ENCODE assay signal across 8 cellular contexts in the genomic region with DNA sequence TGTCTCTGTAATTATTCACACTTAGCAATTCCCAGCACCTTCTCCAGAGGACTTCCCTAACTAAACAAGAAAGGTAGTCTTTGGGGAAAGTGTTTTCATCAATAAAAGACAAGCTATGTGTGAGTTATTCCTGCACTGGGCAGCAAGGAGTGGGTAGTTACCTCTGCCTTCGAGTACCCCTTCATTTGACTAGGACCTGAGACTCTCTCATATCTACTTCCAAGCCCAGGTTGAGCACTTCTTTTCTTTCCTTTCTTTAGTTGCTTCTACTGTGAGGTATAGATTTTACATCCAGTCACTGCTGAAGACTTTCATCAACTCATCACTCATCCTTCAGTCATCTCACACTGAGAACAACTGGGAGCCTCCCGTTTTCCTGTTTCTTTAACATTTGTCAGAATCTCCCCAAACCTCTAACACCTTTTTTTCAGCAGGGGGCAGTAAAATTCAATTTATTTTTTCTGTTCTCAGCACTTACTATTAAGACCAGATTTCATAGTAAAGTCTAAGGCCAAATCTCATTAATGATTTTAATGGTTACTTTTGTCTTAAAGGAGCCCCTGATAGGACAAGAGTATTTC.
A peak's percentile ranks its signal among the peaks of the same experiment; 100 is the strongest.
DNase-seq lines count a peak whose midpoint lies in the region; ATAC-seq, FAIRE-seq and TF ChIP-seq lines count a peak whose summit lies in the region.

No MANE protein-coding gene starts in this region.

- peak overlapping the region; percentile 9 for H3K4me3 Mint-ChIP-seq in stimulated activated naive CD8-positive, alpha-beta T cell treated with anti-CD3 and anti-CD28 coated beads, Interleukin-15, Interleukin-2, amounts not matched to agents 100 ng/mL and 50 ng/mL, for 24 hours

- no peak overlapping the region for H3K27ac ChIP-seq in Peyer's patch

- peak overlapping the region; percentile 57 for H3K27ac Mint-ChIP-seq in stimulated activated naive CD8-positive, alpha-beta T cell treated with anti-CD3 and anti-CD28 coated beads, Interleukin-15, Interleukin-2, amounts not matched to agents 100 ng/mL and 50 ng/mL, for 24 hours

- TF ChIP-seq CTCF in Peyer's patch (IDR thresholded peaks at IDR 0.05): peak; percentile 26 to 58 (median 36)
- peak; percentile 23 for TF ChIP-seq CTCF in foreskin fibroblast (IDR thresholded peaks at IDR 0.05; ENCODE audit: low read depth, low read length)

- H3K27me3 ChIP-seq in Peyer's patch: no peaks in the 10 kb centered on the region

- H3K27me3 Mint-ChIP-seq in stimulated activated naive CD8-positive, alpha-beta T cell treated with anti-CD3 and anti-CD28 coated beads, Interleukin-15, Interleukin-2, amounts not matched to agents 100 ng/mL and 50 ng/mL, for 24 hours: no peaks in the 10 kb centered on the region

- no peak for FAIRE-seq in urothelium cell line (lab: Jason Lieb, UNC)

- H3K4me1 ChIP-seq in Peyer's patch: no peaks in the 10 kb centered on the region

- H3K36me3 Mint-ChIP-seq in stimulated activated naive CD8-positive, alpha-beta T cell treated with anti-CD3 and anti-CD28 coated beads, Interleukin-15, Interleukin-2, amounts not matched to agents 100 ng/mL and 50 ng/mL, for 24 hours (ENCODE audit: low read depth): no peaks in the 10 kb centered on the region

- no peaks in the 10 kb centered on the region for H3K9me3 ChIP-seq in Peyer's patch

- no peak for DNase-seq in stimulated activated naive CD8-positive, alpha-beta T cell treated with anti-CD3 and anti-CD28 coated beads, Interleukin-15, Interleukin-2, amounts not matched to agents 100 U/mL and 50 U/mL, for 24 hours
- DNase-seq in Peyer's patch (no peak), foreskin fibroblast (peak; percentile 23 to 54), urothelium cell line (ENCODE audit: low spot score) (peak; percentile 12)
- no peak for DNase-seq in stimulated activated CD4-positive, alpha-beta T cell treated with anti-CD3 and anti-CD28 coated beads, Interleukin-4, amount 100 ng/mL, for 24 hours

- H3K4me1 Mint-ChIP-seq in stimulated activated naive CD8-positive, alpha-beta T cell treated with anti-CD3 and anti-CD28 coated beads, Interleukin-15, Interleukin-2, amounts not matched to agents 100 ng/mL and 50 ng/mL, for 24 hours (ENCODE audit: low read depth): peaks cover 36% of the 10 kb centered on the region

- H3K4me3 ChIP-seq in Peyer's patch (no peak overlapping the region), foreskin fibroblast (ENCODE audit: low read depth in 1 of 2, low read length in 2 of 2) (no peak overlapping the region)

- no peaks in the 10 kb centered on the region for H3K36me3 ChIP-seq in Peyer's patch

- ATAC-seq in stimulated activated naive CD8-positive, alpha-beta T cell treated with anti-CD3 and anti-CD28 coated beads, Interleukin-15, Interleukin-2, amounts not matched to agents 100 U/mL and 50 U/mL, for 24 hours: no peak
- ATAC-seq in GM18505 (IDR thresholded peaks at IDR 0.05; ENCODE audit: unreplicated experiment) (no peak), HG02970 (IDR thresholded peaks at IDR 0.05; ENCODE audit: low FRiP score, unreplicated experiment) (no peak)

- no peaks in the 10 kb centered on the region for H3K9me3 Mint-ChIP-seq in stimulated activated naive CD8-positive, alpha-beta T cell treated with anti-CD3 and anti-CD28 coated beads, Interleukin-15, Interleukin-2, amounts not matched to agents 100 ng/mL and 50 ng/mL, for 24 hours

- TF ChIP-seq POLR2A in Peyer's patch (IDR thresholded peaks at IDR 0.05) (no peak), GM18505 (IDR thresholded peaks at IDR 0.05; ENCODE audit: borderline replicate concordance, extremely low read depth, insufficient read depth, insufficient read length) (no peak)

Comparison
In these comparisons a context has a peak if more than half of its experiments do, and no peak if none do; other contexts are left out.
1. DNase-seq: peak in foreskin fibroblast (2 of 2) and urothelium cell line (single experiment); none in stimulated activated naive CD8-positive, alpha-beta T cell treated with anti-CD3 and anti-CD28 coated beads, Interleukin-15, Interleukin-2, amounts not matched to agents 100 U/mL and 50 U/mL, for 24 hours (single experiment), Peyer's patch (0 of 3) and stimulated activated CD4-positive, alpha-beta T cell treated with anti-CD3 and anti-CD28 coated beads, Interleukin-4, amount 100 ng/mL, for 24 hours (single experiment).